28 cellular contexts compared by ENCODE assay signal in genomic region chr17:40194821-40195220, GRCh38. TPM values are rescaled to one million over a fixed set of nuclear protein-coding genes. Genes with fewer than 3 reads are reported as not detected.
DNase-seq lines count a peak whose midpoint lies in the region; ATAC-seq, FAIRE-seq and TF ChIP-seq lines count a peak whose summit lies in the region.
"Had no signal": no experiment of that assay in that cellular context is flagged by ENCODE, and none has a peak within 500 bp of the region (broad histone marks: within the 10 kb centered on the region; RNA-seq: fewer than 3 reads in every experiment).

No MANE protein-coding gene starts in this region.

- H3K14ac ChIP-seq in neuronal stem cell (ENCODE audit: low read length), result no peak overlapping the region

- H3K4me1 ChIP-seq in mammary epithelial cell (ENCODE audit: insufficient read depth, low read length) (peaks cover 24% of the 10 kb centered on the region), neuronal stem cell (ENCODE audit: control insufficient read depth in 2 of 2, insufficient read depth in 1 of 2, low read depth in 1 of 2, low read length in 2 of 2) (peaks cover 5 to 14% of the 10 kb centered on the region in 2 donors)
- H3K4me1 ChIP-seq: colonic mucosa had no signal

- DNase-seq in GM12892 (ENCODE audit: insufficient read length), result no peak
- DNase-seq in LHCN-M2 (ENCODE audit: low read depth), result peak; percentile 67
- no peak for DNase-seq in mammary epithelial cell
- no peak for DNase-seq in neuronal stem cell (ENCODE audit: low spot score)
- DNase-seq in left cardiac atrium, result no peak
- DNase-seq in activated CD4-positive, CD25-positive, alpha-beta regulatory T cell (lab: John Stamatoyannopoulos, UW), result no peak
- DNase-seq in AG20443 (ENCODE audit: low spot score), result no peak
- DNase-seq: activated CD4-positive, alpha-beta T cell treated with anti-CD3 and anti-CD28 coated beads for 48 hours; colonic mucosa; effector CD8-positive, alpha-beta T cell; EL; hippocampal formation; MG63; mucosa of descending colon; NCI-H1417 treated with DMSO at 0.1 percent for 48 hours; NCI-H2107; NCI-H446; NCI-H774; right cardiac atrium; stimulated activated CD4-positive, alpha-beta T cell treated with anti-CD3 and anti-CD28 coated beads, Interleukin-12 subunit alpha, Interleukin-12 subunit beta, amount 100 ng/mL, for 4 hours; stimulated activated CD4-positive, alpha-beta T cell treated with anti-CD3 and anti-CD28 coated beads, Interleukin-2, amount 100 ng/mL, for 48 hours; stomach; T1000 had no signal

- no peak overlapping the region for H3K18ac ChIP-seq in neuronal stem cell (ENCODE audit: low read length)

- no peaks in the 10 kb centered on the region for H3K27me3 ChIP-seq in mammary epithelial cell (ENCODE audit: insufficient read depth, low read length)
- H3K27me3 ChIP-seq in neuronal stem cell (ENCODE audit: control insufficient read depth in 3 of 3, insufficient read depth in 3 of 3, low read depth in 1 of 3, low read length in 3 of 3), result peaks cover 0 to 2% (median 0%) of the 10 kb centered on the region in 3 experiments
- H3K27me3 ChIP-seq: colonic mucosa, MG63, stomach, tibial nerve had no signal

- no TSS peak for BruUV-seq in mammary epithelial cell (replicated peaks; lab: Mats Ljungman, UMichigan)

- H4K8ac ChIP-seq in neuronal stem cell (ENCODE audit: low read depth, low read length), result no peak overlapping the region

- H3K36me3 ChIP-seq in mammary epithelial cell (ENCODE audit: insufficient read depth, low read length) (no peaks in the 10 kb centered on the region), neuronal stem cell (replicated peaks in 1 of 2; ENCODE audit: control insufficient read depth in 2 of 2, insufficient read depth in 2 of 2, low read length in 2 of 2) (peaks cover 7 to 29% of the 10 kb centered on the region in 2 donors)
- H3K36me3 ChIP-seq: colonic mucosa, neural progenitor cell had no signal

- WGBS in mammary epithelial cell (ENCODE audit: low coverage, missing lambda C conversion rate), result 21% methylated on average over 2 of the region's 2 CpGs
- WGBS in neuronal stem cell (ENCODE audit: extremely low coverage in 2 of 2, insufficient read length in 2 of 2, insufficient replicate concordance in 1 of 2), 2 donors, result no CpG with 5 or more reads among the region's 2 CpGs

- H2AFZ ChIP-seq in mammary epithelial cell (ENCODE audit: low read depth, low read length), result peak overlapping the region; percentile 30
- no peak overlapping the region for H2AFZ ChIP-seq in neuronal stem cell (ENCODE audit: low read length)
- H2AFZ ChIP-seq: neural progenitor cell had no signal

- FAIRE-seq in GM12892 (lab: Jason Lieb, UNC), result peak; percentile 38
- FAIRE-seq: K562 had no signal

- H3K4me2 ChIP-seq in mammary epithelial cell (ENCODE audit: insufficient read depth, low read depth, low read length), result no peak overlapping the region
- no peak overlapping the region for H3K4me2 ChIP-seq in neuronal stem cell (ENCODE audit: insufficient read depth, low read length, poor library complexity, severe bottlenecking)
- H3K4me2 ChIP-seq: neural progenitor cell had no signal

- no peak for TF ChIP-seq POLR2A in GM12892 (IDR thresholded peaks at IDR 0.05; ENCODE audit: low read depth, low read length)

- in situ Hi-C loops in mammary epithelial cell (cut with MboI; ENCODE audit: low sequenced_read_pairs in 2 of 2), result loop anchor here in 1 of 2 donors (5.0 kb wide), 1 partner anchor 97 kb away; no protein-coding TSS in a partner anchor

- H3K79me1 ChIP-seq in neuronal stem cell (ENCODE audit: low read depth, low read length), result peaks cover 2% of the 10 kb centered on the region

- dilution Hi-C loops in mammary epithelial cell (cut with HindIII; ENCODE audit: low sequenced_read_pairs), result loop anchor here (5.0 kb wide), 2 partner anchors 93 to 102 kb away; partner anchors contain the start of gene NR1D1

- TF ChIP-seq CTCF in mammary epithelial cell (conservative IDR thresholded peaks at IDR 0.05 in 1 of 2, IDR thresholded peaks at IDR 0.05 in 1 of 2; ENCODE audit: extremely low read depth in 1 of 2, insufficient read depth in 1 of 2, low read depth in 1 of 2, low read length in 2 of 2), result no peak

- intact Hi-C loops in mammary epithelial cell (cut with micrococcal nuclease) (no loop called here), left cardiac atrium (cut with DNase I) (loop anchor here (5.0 to 10.0 kb wide), 2 partner anchors 180 to 183 kb away; partner anchors contain the start of gene CSF3 (in 1 of the 2))

- CTCF ChIA-PET in mammary epithelial cell (lab: Charles Lee; ENCODE audit: low non-redundant PET), result no interaction called here

- no peak for ATAC-seq in left cardiac atrium
- ATAC-seq: activated T-helper 17 cell treated with anti-CD3 and anti-CD28 coated beads, Interleukin-2, amount 50 U/mL, for 72 hours; K562; mucosa of descending colon; right cardiac atrium had no signal

- H2BK5ac ChIP-seq in neuronal stem cell (ENCODE audit: low read length), result peak overlapping the region; percentile 84

- no peak overlapping the region for H3K9ac ChIP-seq in mammary epithelial cell (ENCODE audit: insufficient read depth, low read length)
- H3K9ac ChIP-seq in neuronal stem cell (ENCODE audit: low read depth, low read length, poor library complexity), result peak overlapping the region; percentile 78
- H3K9ac ChIP-seq: neural progenitor cell had no signal

- no peak overlapping the region for H4K91ac ChIP-seq in neuronal stem cell (ENCODE audit: low read depth, low read length, poor library complexity)

- H3K9me3 ChIP-seq in mammary epithelial cell (replicated peaks; ENCODE audit: insufficient read depth, low read length) (no peaks in the 10 kb centered on the region), neuronal stem cell (replicated peaks in 1 of 2; ENCODE audit: control insufficient read depth in 2 of 2, insufficient read depth in 1 of 2, low read depth in 1 of 2, low read length in 2 of 2) (no peaks in the 10 kb centered on the region)
- H3K9me3 ChIP-seq: colonic mucosa, mucosa of descending colon, stomach, tibial nerve had no signal

- H2BK12ac ChIP-seq in neuronal stem cell (ENCODE audit: low read length), result no peak overlapping the region

- H3K4me3 ChIP-seq in mammary epithelial cell (replicated peaks in 1 of 3; ENCODE audit: insufficient read depth in 1 of 3, low read depth in 2 of 3, low read length in 3 of 3) (no peak overlapping the region), neuronal stem cell (ENCODE audit: low read length in 2 of 2) (no peak overlapping the region)
- H3K4me3 ChIP-seq: colonic mucosa, K562, lung, MG63, mucosa of descending colon, neural progenitor cell, stomach, tibial nerve had no signal

- no peaks in the 10 kb centered on the region for H3K79me2 ChIP-seq in mammary epithelial cell (ENCODE audit: insufficient read depth, low read length)

- peak overlapping the region; percentile 41 for H2AK5ac ChIP-seq in neuronal stem cell (ENCODE audit: low read depth, low read length)

- no peak overlapping the region for H2BK15ac ChIP-seq in neuronal stem cell (ENCODE audit: low read length)

- no peak overlapping the region for H3K27ac ChIP-seq in mammary epithelial cell (ENCODE audit: insufficient read depth, low read depth, low read length)
- H3K27ac ChIP-seq in neuronal stem cell (replicated peaks; ENCODE audit: low read length), result no peak overlapping the region
- H3K27ac ChIP-seq: colonic mucosa, neural progenitor cell, stomach, tibial nerve had no signal

- peak overlapping the region; percentile 62 for H3K23ac ChIP-seq in neuronal stem cell (ENCODE audit: low read depth, low read length, poor library complexity)

- no peak overlapping the region for H2BK120ac ChIP-seq in neuronal stem cell (ENCODE audit: low read depth, low read length)

- no peaks in the 10 kb centered on the region for H4K20me1 ChIP-seq in mammary epithelial cell (ENCODE audit: insufficient read depth, low read length)

- no peak overlapping the region for H3K4ac ChIP-seq in neuronal stem cell (ENCODE audit: low read length)

RNA-seq across cellular contexts. Expression of gene RAPGEFL1, which starts 17.6 kb away (rescaled TPM):
- polyA plus RNA-seq in GM12892 (2012; ENCODE audit: missing spikeins), result 4.1 TPM
- total RNA-seq in LHCN-M2 (2014; rRNA removed) (0.98 and 1.6 TPM in 2 replicates), mammary epithelial cell (10 to 100 TPM; 19.7 to 25.2 TPM), left cardiac atrium (1 to 10 TPM; 2.8 to 4.6 TPM)
- polyA plus RNA-seq in LHCN-M2 (2012), result 1.3 TPM
- polyA plus RNA-seq in mammary epithelial cell, result 24.3 TPM
- polyA minus RNA-seq in mammary epithelial cell, result 45.6 TPM
- polyA plus RNA-seq in neuronal stem cell (2013, experiment 1 of 2), result 9.5 TPM
- 9.7 TPM for polyA plus RNA-seq in neuronal stem cell (2013, experiment 2 of 2)

RNA-seq across cellular contexts. Expression of gene WIPF2, which starts 24.3 kb away (rescaled TPM):
- polyA plus RNA-seq in GM12892 (2012; ENCODE audit: missing spikeins), result 10.9 TPM
- 4.6 and 4.9 TPM in 2 replicates for total RNA-seq in LHCN-M2 (2014; rRNA removed)
- polyA plus RNA-seq in LHCN-M2 (2012), result 18.6 TPM
- 10 to 100 TPM in 1 of 2 donors, 1 to 10 TPM in 1; 8.8 to 33.2 TPM for total RNA-seq in mammary epithelial cell
- 9.1 TPM for polyA plus RNA-seq in mammary epithelial cell
- 14.9 TPM for polyA minus RNA-seq in mammary epithelial cell
- 18.0 TPM for polyA plus RNA-seq in neuronal stem cell (2013, experiment 1 of 2)
- polyA plus RNA-seq in neuronal stem cell (2013, experiment 2 of 2), result 18.9 TPM
- 10 to 100 TPM; 13.9 to 14.4 TPM for total RNA-seq in left cardiac atrium

RNA-seq across cellular contexts. Expression of gene CASC3, which starts 54.5 kb away (rescaled TPM):
- polyA plus RNA-seq in GM12892 (2012; ENCODE audit: missing spikeins), result 49.2 TPM
- total RNA-seq in LHCN-M2 (2014; rRNA removed) (35.5 and 38.3 TPM in 2 replicates), mammary epithelial cell (10 to 100 TPM; 28.7 to 61.9 TPM), left cardiac atrium (10 to 100 TPM; 49.6 to 53.1 TPM)
- polyA plus RNA-seq in LHCN-M2 (2012), result 35.9 TPM
- polyA plus RNA-seq in mammary epithelial cell, result 25.7 TPM
- polyA minus RNA-seq in mammary epithelial cell, result 74.9 TPM
- polyA plus RNA-seq in neuronal stem cell (2013, experiment 1 of 2), result 70.7 TPM
- 70.5 TPM for polyA plus RNA-seq in neuronal stem cell (2013, experiment 2 of 2)
